In genomic region chr10:29583674-29584073, GRCh38 we compare ENCODE assay signal across 18 cellular contexts. TPM values are rescaled to one million over a fixed set of nuclear protein-coding genes. Genes with fewer than 3 reads are reported as not detected.
DNase-seq lines count a peak whose midpoint lies in the region; ATAC-seq, FAIRE-seq and TF ChIP-seq lines count a peak whose summit lies in the region.
"Had no signal": no experiment of that assay in that cellular context is flagged by ENCODE, and none has a peak within 500 bp of the region (broad histone marks: within the 10 kb centered on the region; RNA-seq: fewer than 3 reads in every experiment).

No MANE protein-coding gene starts in this region.

- no peaks in the 10 kb centered on the region for H3K9me3 Mint-ChIP-seq in HFFc6

- H3K36me3 Mint-ChIP-seq in HFFc6 (ENCODE audit: low read depth) = no peaks in the 10 kb centered on the region
- H3K36me3 Mint-ChIP-seq: naive B cell had no signal

- no peak overlapping the region for H3K4me3 Mint-ChIP-seq in HFFc6
- H3K4me3 Mint-ChIP-seq: H9 had no signal

- H3K27ac Mint-ChIP-seq in HFFc6 = peak overlapping the region; percentile 72; the same call in 1 of the 2 replicates

- no peak overlapping the region for H2AFZ ChIP-seq in ACC112 (ENCODE audit: low read length, unreplicated experiment)

- 0 out of 2 replicates have a peak, but pooled peaks cover 2% of the 10 kb centered on the region for H3K36me3 ChIP-seq in ACC112 (ENCODE audit: insufficient read depth, low read length)
- H3K36me3 ChIP-seq in bronchial epithelial cell (ENCODE audit: control insufficient read depth, insufficient read depth, low read length) = no peaks in the 10 kb centered on the region

- peaks cover 39% of the 10 kb centered on the region for H3K4me1 ChIP-seq in ACC112 (ENCODE audit: control insufficient read depth, insufficient read depth, low read length, unreplicated experiment)

- H3K27me3 ChIP-seq in ACC112 (ENCODE audit: insufficient read depth, low read length) = no peaks in the 10 kb centered on the region
- no peaks in the 10 kb centered on the region for H3K27me3 ChIP-seq in bronchial epithelial cell (ENCODE audit: control insufficient read depth, insufficient read depth, low read length)

- DNase-seq in HFFc6 (no peak), bronchial epithelial cell (ENCODE audit: low read depth) (peak; percentile 18), left kidney (ENCODE audit: low read depth, low spot score) (peak; percentile 55), DMS114 treated with DMSO at 0.1 percent for 48 hours (lab: John Stamatoyannopoulos, UW; ENCODE audit: unreplicated experiment) (no peak), NCI-H446 (lab: John Stamatoyannopoulos, UW) (no peak), NCI-H1048 (lab: John Stamatoyannopoulos, UW) (no peak)
- DNase-seq: DMS153; H9; left ventricle myocardium superior; naive B cell; NCI-H748 treated with DMSO at 0.1 percent for 48 hours; retina; RPMI8226; stimulated activated CD4-positive, alpha-beta T cell treated with anti-CD3 and anti-CD28 coated beads, Interleukin-1b, Interleukin-23, amount 100 ng/mL, for 48 hours had no signal

- H3K4me3 ChIP-seq in ACC112 (ENCODE audit: low read depth, low read length) (no peak overlapping the region; the same call in 1 of the 2 replicates), bronchial epithelial cell (ENCODE audit: low read depth, low read length) (no peak overlapping the region)

- TF ChIP-seq CTCF in HFFc6 (IDR thresholded peaks at IDR 0.05) (no peak), bronchial epithelial cell (IDR thresholded peaks at IDR 0.05; ENCODE audit: insufficient read depth, low read length, severe bottlenecking) (no peak)

- H3K4me1 Mint-ChIP-seq in HFFc6 (ENCODE audit: low read depth) = peaks cover 47% of the 10 kb centered on the region
- H3K4me1 Mint-ChIP-seq: naive B cell had no signal

- H3K79me2 ChIP-seq in ACC112 (ENCODE audit: control insufficient read depth, insufficient read depth, low read length, unreplicated experiment) = peaks cover 25% of the 10 kb centered on the region

- no peak for ATAC-seq in GM18907 (IDR thresholded peaks at IDR 0.05; ENCODE audit: unreplicated experiment)
- ATAC-seq: activated CD4-positive, CD25-positive, alpha-beta regulatory T cell treated with anti-CD3 and anti-CD28 coated beads, Interleukin-2, amount 50 U/mL, for 24 hours; left ventricle myocardium superior had no signal

- peak overlapping the region; percentile 99 for H3K27ac ChIP-seq in ACC112 (ENCODE audit: low read depth, low read length)
- H3K27ac ChIP-seq: epithelial cell of prostate had no signal

- peaks cover 11% of the 10 kb centered on the region for H3K27me3 Mint-ChIP-seq in HFFc6 (ENCODE audit: insufficient read depth)
- H3K27me3 Mint-ChIP-seq: naive B cell had no signal

- FAIRE-seq in bronchial epithelial cell (lab: Jason Lieb, UNC) = peak; percentile 62

RNA-seq across cellular contexts. Expression of gene SVIL, which starts 51.1 kb away (rescaled TPM):
- total RNA-seq in HFFc6 (2021; fragmentation: NEBNext Ultra II Directional; extraction: Animal tissue kit (Norgen Biotek cat#: 25700)) = under 1 TPM; 0.22 to 0.89 (median 0.48) TPM
- total RNA-seq in bronchial epithelial cell = 12.6 and 22.5 TPM in 2 replicates

Comparison
In these comparisons a context has a peak if more than half of its experiments do, and no peak if none do; other contexts are left out.
1. DNase-seq: peak in bronchial epithelial cell (single experiment) and left kidney (single experiment); none in HFFc6 (single experiment), DMS114 treated with DMSO at 0.1 percent for 48 hours (single experiment), NCI-H446 (0 of 2) and NCI-H1048 (single experiment).